ENCODE assay signal across 1 cellular context in genomic region chr3:180531303-180532278, GRCh38.
TF ChIP-seq lines count a peak whose summit lies in the region.

No MANE protein-coding gene starts in this region.

TF ChIP-seq in SK-N-SH treated with all-trans-retinoic acid at 6 μM for 48 hours, 23 proteins besides CTCF, POLR2A, EP300 and RAD21 (continued from another document):
- TF ChIP-seq CSRNP3 (CRISPR knock-in tag; IDR thresholded peaks at IDR 0.05) (no peak), SNAI2 (CRISPR knock-in tag; IDR thresholded peaks at IDR 0.05) (no peak), TOX (CRISPR knock-in tag; IDR thresholded peaks at IDR 0.05; ENCODE audit: borderline replicate concordance) (no peak), CREB5 (CRISPR knock-in tag; IDR thresholded peaks at IDR 0.05; ENCODE audit: low read depth) (no peak), PATZ1 (CRISPR knock-in tag; IDR thresholded peaks at IDR 0.05; ENCODE audit: borderline replicate concordance) (no peak), BACH2 (CRISPR knock-in tag; IDR thresholded peaks at IDR 0.05; ENCODE audit: borderline replicate concordance) (no peak), ISL1 (CRISPR knock-in tag; IDR thresholded peaks at IDR 0.05) (no peak), TCF4 (CRISPR knock-in tag; IDR thresholded peaks at IDR 0.05; ENCODE audit: borderline replicate concordance) (no peak), ESRRG (CRISPR knock-in tag; IDR thresholded peaks at IDR 0.05) (no peak), PPARA (CRISPR knock-in tag; IDR thresholded peaks at IDR 0.05; ENCODE audit: borderline replicate concordance) (no peak), ZNF8 (CRISPR knock-in tag; IDR thresholded peaks at IDR 0.05) (no peak)
